ENCODE assay signal across 9 cellular contexts in the genomic region with DNA sequence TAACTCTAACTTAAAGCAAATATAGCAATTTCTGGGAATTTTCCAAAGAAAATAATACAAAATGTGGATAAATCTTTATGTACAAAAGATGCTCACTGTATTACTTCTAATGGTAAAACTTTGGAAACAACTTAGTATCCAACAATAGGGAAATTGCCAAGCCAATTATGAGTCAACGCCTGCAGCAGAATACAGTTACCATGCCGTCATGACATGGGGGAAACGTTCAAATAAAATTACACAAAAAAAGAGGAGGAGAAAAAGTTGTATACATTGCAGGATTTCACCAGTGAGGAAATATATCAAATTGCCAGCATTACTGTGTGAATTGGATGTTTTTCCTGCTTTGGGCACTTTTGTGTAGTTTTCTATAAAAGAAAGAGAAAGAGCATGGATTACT.
DNase-seq lines count a peak whose midpoint lies in the region; ATAC-seq and TF ChIP-seq lines count a peak whose summit lies in the region.
"Had no signal": no experiment of that assay in that cellular context is flagged by ENCODE, and none has a peak within 500 bp of the region (broad histone marks: within the 10 kb centered on the region; RNA-seq: fewer than 3 reads in every experiment).

No MANE protein-coding gene starts in this region.

- no peaks in the 10 kb centered on the region for H3K9me3 ChIP-seq in body of pancreas
- H3K9me3 ChIP-seq in mucosa of rectum (ENCODE audit: control insufficient read depth in 2 of 2, low read length in 2 of 2): no peaks in the 10 kb centered on the region
- H3K9me3 ChIP-seq in prostate gland: no peaks in the 10 kb centered on the region

- H3K9ac ChIP-seq in mucosa of rectum (ENCODE audit: low read depth in 1 of 2, low read length in 2 of 2): peak overlapping the region; percentile 85 to 96

- peaks cover 40% of the 10 kb centered on the region for H3K4me1 ChIP-seq in body of pancreas
- peaks cover 13 to 28% of the 10 kb centered on the region in 2 donors for H3K4me1 ChIP-seq in mucosa of rectum (ENCODE audit: control insufficient read depth in 2 of 2, insufficient read depth in 2 of 2, low read length in 2 of 2)
- peaks cover 8% of the 10 kb centered on the region for H3K4me1 ChIP-seq in prostate gland (replicated peaks)

- H3K36me3 ChIP-seq in body of pancreas (replicated peaks in 1 of 2; ENCODE audit: insufficient read depth in 1 of 2, low read depth in 2 of 2) (no peaks in the 10 kb centered on the region), mucosa of rectum (ENCODE audit: control insufficient read depth in 2 of 2, insufficient read depth in 2 of 2, low read length in 2 of 2) (peaks cover 0 to 3% of the 10 kb centered on the region in 2 donors), prostate gland (no peaks in the 10 kb centered on the region)

- no peak overlapping the region for H3K4me3 ChIP-seq in body of pancreas
- peak overlapping the region; percentile 92 to 95 for H3K4me3 ChIP-seq in mucosa of rectum (ENCODE audit: low read length in 2 of 2)
- no peak overlapping the region for H3K4me3 ChIP-seq in prostate gland

- no peak for TF ChIP-seq POLR2A in body of pancreas (IDR thresholded peaks at IDR 0.05)
- TF ChIP-seq POLR2A in GM18505 (IDR thresholded peaks at IDR 0.05; ENCODE audit: borderline replicate concordance, extremely low read depth, insufficient read depth, insufficient read length): no peak
- TF ChIP-seq POLR2A in prostate gland (IDR thresholded peaks at IDR 0.05): no peak

- DNase-seq in AG20443 (ENCODE audit: low spot score) (peak; percentile 74), HCEC 1CT (peak; percentile 79), body of pancreas (no peak), prostate gland (ENCODE audit: low spot score) (no peak), DMS153 treated with DMSO at 0.1 percent for 48 hours (lab: John Stamatoyannopoulos, UW; ENCODE audit: unreplicated experiment) (no peak)
- DNase-seq: cortex of kidney had no signal

- ATAC-seq in body of pancreas (no peak), GM18505 (IDR thresholded peaks at IDR 0.05; ENCODE audit: unreplicated experiment) (no peak), GM18861 (IDR thresholded peaks at IDR 0.05; ENCODE audit: unreplicated experiment) (no peak)

- TF ChIP-seq CTCF in body of pancreas (IDR thresholded peaks at IDR 0.05) (no peak), prostate gland (IDR thresholded peaks at IDR 0.05) (no peak)

- 28 to 34% methylated on average over 3 of the region's 3 CpGs for WGBS in body of pancreas, 2 donors
- 26% methylated on average over 3 of the region's 3 CpGs for WGBS in prostate gland

- peaks cover 0 to 9% of the 10 kb centered on the region in 2 donors for H3K27me3 ChIP-seq in body of pancreas
- no peaks in the 10 kb centered on the region for H3K27me3 ChIP-seq in mucosa of rectum (ENCODE audit: control insufficient read depth in 2 of 2, insufficient read depth in 2 of 2, low read length in 2 of 2)
- H3K27me3 ChIP-seq in prostate gland (replicated peaks; ENCODE audit: insufficient read depth): peaks cover 4% of the 10 kb centered on the region

- peak overlapping the region; percentile 32 to 81 (median 76) for H3K27ac ChIP-seq in body of pancreas
- H3K27ac ChIP-seq in mucosa of rectum (ENCODE audit: low read depth in 2 of 2, low read length in 2 of 2): peak overlapping the region; percentile 71 to 88
- H3K27ac ChIP-seq in prostate gland: no peak overlapping the region

- intact Hi-C loops in body of pancreas (cut with DNase I): no loop called here
- intact Hi-C loops in prostate gland (cut with DNase I): no loop called here

Comparison
In these comparisons a context has a peak if more than half of its experiments do, and no peak if none do; other contexts are left out.
1. DNase-seq: peak in AG20443 (single experiment) and HCEC 1CT (single experiment); none in body of pancreas (0 of 4), prostate gland (single experiment) and DMS153 treated with DMSO at 0.1 percent for 48 hours (single experiment).
2. H3K27ac ChIP-seq: peak in body of pancreas (4 of 4) and mucosa of rectum (2 of 2); none in prostate gland (0 of 2).
3. H3K4me3 ChIP-seq: peak in mucosa of rectum (2 of 2); none in body of pancreas (0 of 2) and prostate gland (0 of 2).